In genomic region chr7:116955801-116956514, GRCh38 we compare ENCODE assay signal across 7 cellular contexts. TPM values are rescaled to one million over a fixed set of nuclear protein-coding genes. Genes with fewer than 3 reads are reported as not detected.
DNase-seq lines count a peak whose midpoint lies in the region; ATAC-seq and TF ChIP-seq lines count a peak whose summit lies in the region.

No MANE protein-coding gene starts in this region.

- no peaks in the 10 kb centered on the region for H3K36me3 ChIP-seq in upper lobe of right lung

- H3K27ac ChIP-seq in right cardiac atrium (ENCODE audit: low read length) (peak overlapping the region; percentile 70), upper lobe of right lung (peak overlapping the region; percentile 15)

- H3K4me1 ChIP-seq in right cardiac atrium (ENCODE audit: control insufficient read depth, insufficient read depth, low read length) (peaks cover 7% of the 10 kb centered on the region), upper lobe of right lung (peaks cover 29% of the 10 kb centered on the region)

- peak; percentile 84 for ATAC-seq in GM18868 (IDR thresholded peaks at IDR 0.05; ENCODE audit: unreplicated experiment)
- peak; percentile 86 for ATAC-seq in HG02610 (IDR thresholded peaks at IDR 0.05; ENCODE audit: unreplicated experiment)
- ATAC-seq in right cardiac atrium = peak; percentile 26 to 30
- ATAC-seq in upper lobe of right lung = no peak

- peak; percentile 33 for DNase-seq in OCI-M1 (lab: John Stamatoyannopoulos, UW)
- DNase-seq in right cardiac atrium = peak in 2 of 3 donors; percentile 22 to 62
- DNase-seq in upper lobe of right lung = no peak
- DNase-seq in AML-193 (lab: John Stamatoyannopoulos, UW) = no peak
- no peak for DNase-seq in superior temporal gyrus (ENCODE audit: extremely low spot score)

- H3K4me3 ChIP-seq in right cardiac atrium (ENCODE audit: low read length) (peak overlapping the region; percentile 95), upper lobe of right lung (no peak overlapping the region)

- TF ChIP-seq CTCF in upper lobe of right lung (IDR thresholded peaks at IDR 0.05) = no peak

- H3K9me3 ChIP-seq in right cardiac atrium (ENCODE audit: control insufficient read depth, low read length) = no peaks in the 10 kb centered on the region
- no peaks in the 10 kb centered on the region for H3K9me3 ChIP-seq in upper lobe of right lung

- 32% methylated on average over 4 of the region's 4 CpGs for WGBS in right cardiac atrium

- intact Hi-C loops in right cardiac atrium (cut with DNase I) (no loop called here), upper lobe of right lung (cut with DNase I) (no loop called here)

- no peaks in the 10 kb centered on the region for H3K27me3 ChIP-seq in right cardiac atrium (ENCODE audit: control insufficient read depth, insufficient read depth)
- no peaks in the 10 kb centered on the region for H3K27me3 ChIP-seq in upper lobe of right lung

RNA-seq across cellular contexts. Expression of gene ST7, which starts 2.7 kb away (rescaled TPM):
- total RNA-seq in right cardiac atrium (10 to 100 TPM; 35.2 to 36.8 (median 36.3) TPM), upper lobe of right lung (48.6 TPM)
- polyA plus RNA-seq in right cardiac atrium = 25.0 TPM

Comparison
In these comparisons a context has a peak if more than half of its experiments do, and no peak if none do; other contexts are left out.
1. DNase-seq: peak in OCI-M1 (single experiment) and right cardiac atrium (2 of 3); none in upper lobe of right lung (single experiment), AML-193 (0 of 2) and superior temporal gyrus (single experiment).